ENCODE assay signal across 12 cellular contexts in genomic region chr14:61498811-61499210, GRCh38.
DNase-seq lines count a peak whose midpoint lies in the region; ATAC-seq and TF ChIP-seq lines count a peak whose summit lies in the region.
"Had no signal": no experiment of that assay in that cellular context is flagged by ENCODE, and none has a peak within 500 bp of the region (broad histone marks: within the 10 kb centered on the region; RNA-seq: fewer than 3 reads in every experiment).

No MANE protein-coding gene starts in this region.

- TF ChIP-seq POLR2A in upper lobe of left lung (IDR thresholded peaks at IDR 0.05) = no peak

- H3K27me3 Mint-ChIP-seq in activated T-cell treated with anti-CD3 and anti-CD28 coated beads, Interleukin-2, amount 50 U/mL, for 72 hours (ENCODE audit: low read depth) = no peaks in the 10 kb centered on the region
- no peaks in the 10 kb centered on the region for H3K27me3 Mint-ChIP-seq in activated T-helper 17 cell treated with anti-CD3 and anti-CD28 coated beads, Interleukin-2, amount 50 U/mL, for 72 hours
- peaks cover 2 to 30% (median 19%) of the 10 kb centered on the region in 3 donors for H3K27me3 Mint-ChIP-seq in immature natural killer cell (ENCODE audit: low read depth in 3 of 3)

- H3K36me3 Mint-ChIP-seq in activated T-cell treated with anti-CD3 and anti-CD28 coated beads, Interleukin-2, amount 50 U/mL, for 72 hours (ENCODE audit: insufficient read depth in 2 of 2) = peaks cover 12 to 33% of the 10 kb centered on the region in 2 donors
- H3K36me3 Mint-ChIP-seq in activated T-helper 17 cell treated with anti-CD3 and anti-CD28 coated beads, Interleukin-2, amount 50 U/mL, for 72 hours (ENCODE audit: low read depth) = peaks cover 58% of the 10 kb centered on the region
- H3K36me3 Mint-ChIP-seq in immature natural killer cell = peaks cover 8 to 35% (median 16%) of the 10 kb centered on the region in 3 donors

- peak overlapping the region; percentile 97 for H3K27ac Mint-ChIP-seq in activated T-cell treated with anti-CD3 and anti-CD28 coated beads, Interleukin-2, amount 50 U/mL, for 72 hours
- H3K27ac Mint-ChIP-seq in activated T-helper 17 cell treated with anti-CD3 and anti-CD28 coated beads, Interleukin-2, amount 50 U/mL, for 72 hours = peak overlapping the region; percentile 97
- peak overlapping the region; percentile 64 to 98 (median 80) for H3K27ac Mint-ChIP-seq in immature natural killer cell

- ATAC-seq in activated T-cell treated with anti-CD3 and anti-CD28 coated beads, Interleukin-2, amount 50 U/mL, for 72 hours (replicated peaks in 1 of 2) = no peak
- ATAC-seq in activated T-helper 17 cell treated with anti-CD3 and anti-CD28 coated beads, Interleukin-2, amount 50 U/mL, for 72 hours (replicated peaks) = no peak
- ATAC-seq in upper lobe of left lung (ENCODE audit: low FRiP score in 2 of 2) = peak in 1 of 2 donors; percentile 60
- ATAC-seq in HG02884 (IDR thresholded peaks at IDR 0.05; ENCODE audit: unreplicated experiment) = no peak

- WGBS in upper lobe of left lung, 2 donors = 25 to 30% methylated on average over 6 of the region's 6 CpGs

- H3K27me3 ChIP-seq in upper lobe of left lung = no peaks in the 10 kb centered on the region
- H3K27me3 ChIP-seq: BLaER1 treated with 17β-estradiol and CSF1 and Interleukin-3, amounts not matched to agents 10 nM and 100 nM had no signal

- no peak overlapping the region for H3K4me3 ChIP-seq in upper lobe of left lung
- H3K4me3 ChIP-seq: BLaER1 treated with 17β-estradiol and CSF1 and Interleukin-3, amounts not matched to agents 10 nM and 100 nM had no signal

- peaks cover 29 to 39% (median 37%) of the 10 kb centered on the region in 4 donors for H3K4me1 ChIP-seq in upper lobe of left lung

- TF ChIP-seq EP300 in upper lobe of left lung (IDR thresholded peaks at IDR 0.05) = no peak

- no peaks in the 10 kb centered on the region for H3K9me3 ChIP-seq in upper lobe of left lung

- H3K36me3 ChIP-seq in upper lobe of left lung = no peaks in the 10 kb centered on the region

- DNase-seq in activated T-cell treated with anti-CD3 and anti-CD28 coated beads, Interleukin-2, amount 50 U/mL, for 72 hours = no peak
- no peak for DNase-seq in activated T-cell treated with anti-CD3 and anti-CD28 coated beads, Interleukin-2, amount 50 U/mL, for 48 hours
- DNase-seq in immature natural killer cell (no peak), upper lobe of left lung (no peak), NCI-H510A treated with DMSO at 0.1 percent for 48 hours (lab: John Stamatoyannopoulos, UW) (no peak)
- no peak for DNase-seq in activated effector memory CD4-positive, alpha-beta T cell treated with anti-CD3 and anti-CD28 coated beads, Interleukin-2, amount 50 U/mL, for 16 hours
- DNase-seq: activated CD4-positive, CD25-positive, alpha-beta regulatory T cell; mammary epithelial cell; NCI-H2081 treated with DMSO at 0.1 percent for 48 hours had no signal

- H3K4me3 Mint-ChIP-seq in activated T-cell treated with anti-CD3 and anti-CD28 coated beads, Interleukin-2, amount 50 U/mL, for 72 hours = no peak overlapping the region
- H3K4me3 Mint-ChIP-seq in activated T-helper 17 cell treated with anti-CD3 and anti-CD28 coated beads, Interleukin-2, amount 50 U/mL, for 72 hours = peak overlapping the region; percentile 30
- no peak overlapping the region for H3K4me3 Mint-ChIP-seq in immature natural killer cell

- no peak for TF ChIP-seq CTCF in upper lobe of left lung (IDR thresholded peaks at IDR 0.05)

- H3K4me1 Mint-ChIP-seq in activated T-cell treated with anti-CD3 and anti-CD28 coated beads, Interleukin-2, amount 50 U/mL, for 72 hours (ENCODE audit: low read depth) = peaks cover 60% of the 10 kb centered on the region
- peaks cover 58% of the 10 kb centered on the region for H3K4me1 Mint-ChIP-seq in activated T-helper 17 cell treated with anti-CD3 and anti-CD28 coated beads, Interleukin-2, amount 50 U/mL, for 72 hours
- H3K4me1 Mint-ChIP-seq in immature natural killer cell = peaks cover 57 to 84% of the 10 kb centered on the region in 2 donors

- H3K9me3 Mint-ChIP-seq in activated T-cell treated with anti-CD3 and anti-CD28 coated beads, Interleukin-2, amount 50 U/mL, for 72 hours = peaks cover 0 to 2% of the 10 kb centered on the region in 2 donors
- no peaks in the 10 kb centered on the region for H3K9me3 Mint-ChIP-seq in activated T-helper 17 cell treated with anti-CD3 and anti-CD28 coated beads, Interleukin-2, amount 50 U/mL, for 72 hours
- no peaks in the 10 kb centered on the region for H3K9me3 Mint-ChIP-seq in immature natural killer cell

- H3K27ac ChIP-seq in upper lobe of left lung = peak overlapping the region; percentile 51 to 73 (median 68)
- H3K27ac ChIP-seq: BLaER1 treated with 17β-estradiol and CSF1 and Interleukin-3, amounts not matched to agents 10 nM and 100 nM had no signal
